Comparison of ENCODE assay signal across 24 cellular contexts in the genomic region with DNA sequence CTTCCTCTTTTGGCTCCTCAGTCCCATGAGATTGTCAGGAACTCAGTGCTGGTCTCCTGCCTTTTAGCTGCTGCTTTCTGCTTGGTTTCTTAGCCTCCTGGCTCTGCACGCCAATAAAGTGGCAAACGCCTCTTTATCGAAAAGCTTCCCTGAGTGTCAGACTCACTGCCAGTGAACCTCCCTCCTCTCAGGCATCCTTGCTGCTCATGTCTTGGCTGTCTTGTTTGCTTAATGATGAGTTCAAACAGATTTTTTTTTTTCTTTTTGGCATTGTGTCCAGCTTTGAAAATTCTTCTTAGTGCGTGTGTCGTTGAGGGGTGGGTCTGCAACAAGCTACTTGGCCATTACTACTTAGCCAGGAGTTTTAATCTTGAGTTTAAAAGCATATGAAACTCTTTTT. TPM values are rescaled to one million over a fixed set of nuclear protein-coding genes. Genes with fewer than 3 reads are reported as not detected.
DNase-seq lines count a peak whose midpoint lies in the region; ATAC-seq and TF ChIP-seq lines count a peak whose summit lies in the region.
"Had no signal": no experiment of that assay in that cellular context is flagged by ENCODE, and none has a peak within 500 bp of the region (broad histone marks: within the 10 kb centered on the region; RNA-seq: fewer than 3 reads in every experiment).

No MANE protein-coding gene starts in this region.

- ATAC-seq in gastrocnemius medialis (no peak), HG03354 (IDR thresholded peaks at IDR 0.05; ENCODE audit: poor library complexity, severe bottlenecking, unreplicated experiment) (no peak)
- ATAC-seq: GM12878; left colon; stimulated activated effector memory CD8-positive, alpha-beta T cell treated with anti-CD3 and anti-CD28 coated beads, Interleukin-12 subunit alpha, Interleukin-12 subunit beta, amount 100 ng/mL, for 72 hours had no signal

- H3K4me1 ChIP-seq in gastrocnemius medialis, result no peaks in the 10 kb centered on the region

- in situ Hi-C loops in gastrocnemius medialis (cut with MboI; ENCODE audit: low sequenced_read_pairs in 4 of 4), result no loop called here

- H3K9me3 ChIP-seq in gastrocnemius medialis, result no peaks in the 10 kb centered on the region
- H3K9me3 ChIP-seq: BLaER1 treated with 17β-estradiol and CSF1 and Interleukin-3, amounts not matched to agents 10 nM and 100 nM had no signal

- H3K4me3 Mint-ChIP-seq in T-helper 1 cell treated with Interleukin-12 subunit alpha and Interleukin-12 subunit beta and Interleukin-4 antibody, amounts not matched to agents 30 μg/mL and 1 μg/mL, for 36 hours, result no peak overlapping the region
- H3K4me3 Mint-ChIP-seq: activated CD4-positive, alpha-beta memory T cell treated with anti-CD3 and anti-CD28 coated beads, Interleukin-2, amount 10 ng/mL, durations not matched to agents 7 days and 5 days; activated naive CD4-positive, alpha-beta T cell treated with anti-CD3 and anti-CD28 coated beads, Interleukin-2, amount 50 U/mL, for 24 hours; dendritic cell treated with granulocyte-macrophage colony-stimulating factor and Interleukin-4, amounts not matched to agents 40 ng/mL and 50 ng/mL, for 4 days; stimulated activated effector memory CD8-positive, alpha-beta T cell treated with anti-CD3 and anti-CD28 coated beads, Interleukin-12 subunit alpha, Interleukin-12 subunit beta, amount 100 ng/mL, for 72 hours had no signal

- H3K36me3 Mint-ChIP-seq in T-helper 1 cell treated with Interleukin-12 subunit alpha and Interleukin-12 subunit beta and Interleukin-4 antibody, amounts not matched to agents 30 μg/mL and 1 μg/mL, for 36 hours (ENCODE audit: low read depth), result no peaks in the 10 kb centered on the region
- H3K36me3 Mint-ChIP-seq: stimulated activated effector memory CD8-positive, alpha-beta T cell treated with anti-CD3 and anti-CD28 coated beads, Interleukin-12 subunit alpha, Interleukin-12 subunit beta, amount 100 ng/mL, for 72 hours had no signal

- no peaks in the 10 kb centered on the region for H3K27me3 Mint-ChIP-seq in T-helper 1 cell treated with Interleukin-12 subunit alpha and Interleukin-12 subunit beta and Interleukin-4 antibody, amounts not matched to agents 30 μg/mL and 1 μg/mL, for 36 hours (ENCODE audit: low read depth)
- H3K27me3 Mint-ChIP-seq: activated CD4-positive, alpha-beta memory T cell treated with anti-CD3 and anti-CD28 coated beads, Interleukin-2, amount 10 ng/mL, durations not matched to agents 7 days and 5 days; activated naive CD4-positive, alpha-beta T cell treated with anti-CD3 and anti-CD28 coated beads, Interleukin-2, amount 50 U/mL, for 24 hours; dendritic cell treated with granulocyte-macrophage colony-stimulating factor and Interleukin-4, amounts not matched to agents 40 ng/mL and 50 ng/mL, for 4 days had no signal

- peak overlapping the region; percentile 13 for H3K27ac Mint-ChIP-seq in T-helper 1 cell treated with Interleukin-12 subunit alpha and Interleukin-12 subunit beta and Interleukin-4 antibody, amounts not matched to agents 30 μg/mL and 1 μg/mL, for 36 hours
- H3K27ac Mint-ChIP-seq: activated CD4-positive, alpha-beta memory T cell treated with anti-CD3 and anti-CD28 coated beads, Interleukin-2, amount 10 ng/mL, durations not matched to agents 7 days and 5 days; dendritic cell treated with granulocyte-macrophage colony-stimulating factor and Interleukin-4, amounts not matched to agents 40 ng/mL and 50 ng/mL, for 4 days; stimulated activated effector memory CD8-positive, alpha-beta T cell treated with anti-CD3 and anti-CD28 coated beads, Interleukin-12 subunit alpha, Interleukin-12 subunit beta, amount 100 ng/mL, for 72 hours had no signal

- no peak overlapping the region for H3K4me3 ChIP-seq in gastrocnemius medialis
- H3K4me3 ChIP-seq: BLaER1 treated with 17β-estradiol and CSF1 and Interleukin-3, amounts not matched to agents 10 nM and 100 nM; GM12878 had no signal

- no peak for TF ChIP-seq CTCF in gastrocnemius medialis (IDR thresholded peaks at IDR 0.05 in 4 of 5, conservative IDR thresholded peaks at IDR 0.05 in 1 of 5)

- peaks cover 9% of the 10 kb centered on the region for H3K4me1 Mint-ChIP-seq in T-helper 1 cell treated with Interleukin-12 subunit alpha and Interleukin-12 subunit beta and Interleukin-4 antibody, amounts not matched to agents 30 μg/mL and 1 μg/mL, for 36 hours (ENCODE audit: low read depth)

- no peaks in the 10 kb centered on the region for H3K36me3 ChIP-seq in gastrocnemius medialis
- H3K36me3 ChIP-seq: BLaER1 treated with 17β-estradiol and CSF1 and Interleukin-3, amounts not matched to agents 10 nM and 100 nM had no signal

- TF ChIP-seq POLR2A in gastrocnemius medialis (IDR thresholded peaks at IDR 0.05), result no peak

- H3K9me3 Mint-ChIP-seq in T-helper 1 cell treated with Interleukin-12 subunit alpha and Interleukin-12 subunit beta and Interleukin-4 antibody, amounts not matched to agents 30 μg/mL and 1 μg/mL, for 36 hours, result no peaks in the 10 kb centered on the region
- H3K9me3 Mint-ChIP-seq: activated CD4-positive, alpha-beta memory T cell treated with anti-CD3 and anti-CD28 coated beads, Interleukin-2, amount 10 ng/mL, durations not matched to agents 7 days and 5 days; activated naive CD4-positive, alpha-beta T cell treated with anti-CD3 and anti-CD28 coated beads, Interleukin-2, amount 50 U/mL, for 24 hours; dendritic cell treated with granulocyte-macrophage colony-stimulating factor and Interleukin-4, amounts not matched to agents 40 ng/mL and 50 ng/mL, for 4 days; stimulated activated effector memory CD8-positive, alpha-beta T cell treated with anti-CD3 and anti-CD28 coated beads, Interleukin-12 subunit alpha, Interleukin-12 subunit beta, amount 100 ng/mL, for 72 hours had no signal

- no peaks in the 10 kb centered on the region for H3K27me3 ChIP-seq in gastrocnemius medialis
- H3K27me3 ChIP-seq: BLaER1 treated with 17β-estradiol and CSF1 and Interleukin-3, amounts not matched to agents 10 nM and 100 nM had no signal

- H3K27ac ChIP-seq in cingulate gyrus (ENCODE audit: low read depth, low read length) (peak overlapping the region; percentile 52), gastrocnemius medialis (peak overlapping the region in 3 of 4 donors; percentile 58 to 67 (median 64))
- H3K27ac ChIP-seq: BLaER1 treated with 17β-estradiol and CSF1 and Interleukin-3, amounts not matched to agents 10 nM and 100 nM had no signal

- DNase-seq in T-helper 1 cell (no peak), LoVo (ENCODE audit: low spot score) (peak; percentile 32), gastrocnemius medialis (no peak), GOT3 (lab: John Stamatoyannopoulos, UW) (no peak), activated gamma-delta T cell treated with Interleukin-2 at 50 U/mL for 16 hours (no peak)
- DNase-seq: activated CD4-positive, alpha-beta memory T cell treated with anti-CD3 and anti-CD28 coated beads, Interleukin-2, amount 10 ng/mL, durations not matched to agents 7 days and 5 days; activated CD4-positive, CD25-positive, alpha-beta regulatory T cell; activated T-cell treated with anti-CD3 and anti-CD28 coated beads, Interleukin-2, amount 50 U/mL, for 1 hour; foreskin melanocyte; GF-D8; left colon; NCI-H1417; NCI-H2107; NCI-H524; SHP77 treated with DMSO at 0.1 percent for 48 hours had no signal

- intact Hi-C loops in gastrocnemius medialis (cut with DNase I; ENCODE audit: low total_unique reads), result no loop called here

RNA-seq across cellular contexts. Expression of gene RASGRF2, which starts 14.9 kb away (rescaled TPM):
- total RNA-seq in gastrocnemius medialis, result 1 to 10 TPM; 3.6 to 6.3 (median 4.8) TPM
- total RNA-seq: A172 had no signal
